ENCODE assay signal across 14 cellular contexts in the genomic region with DNA sequence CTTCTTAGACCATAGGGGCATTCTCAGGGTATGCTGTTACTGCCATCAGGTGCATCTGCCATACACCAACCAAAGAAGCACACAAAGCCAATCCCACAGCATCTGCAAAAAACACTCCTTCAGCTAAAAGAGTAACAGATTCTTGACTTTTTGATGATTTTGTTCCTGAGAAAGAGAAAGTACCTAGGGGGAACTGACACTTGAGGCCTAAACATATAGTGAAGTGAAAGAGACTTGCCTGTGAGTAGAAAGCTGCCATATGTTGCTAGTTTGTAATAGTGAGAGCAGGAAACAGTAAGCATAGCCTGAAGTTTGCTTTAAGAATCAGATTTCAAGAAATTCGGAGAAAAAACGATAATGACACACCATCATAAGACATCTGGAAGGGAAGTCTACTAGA.
DNase-seq lines count a peak whose midpoint lies in the region; ATAC-seq and TF ChIP-seq lines count a peak whose summit lies in the region.
"Had no signal": no experiment of that assay in that cellular context is flagged by ENCODE, and none has a peak within 500 bp of the region (broad histone marks: within the 10 kb centered on the region; RNA-seq: fewer than 3 reads in every experiment).

No MANE protein-coding gene starts in this region.

- intact Hi-C loops in PC-9 (cut with micrococcal nuclease; ENCODE audit: unreplicated experiment) = no loop called here
- intact Hi-C loops in left ventricle myocardium superior (cut with micrococcal nuclease) = no loop called here

- TF ChIP-seq CTCF in MM.1S (IDR thresholded peaks at IDR 0.05; ENCODE audit: low read length) (no peak), PC-9 (conservative IDR thresholded peaks at IDR 0.05) (no peak)

- peaks cover 16% of the 10 kb centered on the region for H3K4me1 ChIP-seq in MM.1S (ENCODE audit: low read length)
- H3K4me1 ChIP-seq in PC-9 (replicated peaks; ENCODE audit: insufficient read depth) = peaks cover 17% of the 10 kb centered on the region
- H3K4me1 ChIP-seq: lower lobe of right lung had no signal

- no peaks in the 10 kb centered on the region for H3K27me3 ChIP-seq in MM.1S (replicated peaks; ENCODE audit: insufficient read depth, low read length)
- H3K27me3 ChIP-seq in PC-9 (ENCODE audit: insufficient read depth, low read depth) = no peaks in the 10 kb centered on the region
- H3K27me3 ChIP-seq: esophagus squamous epithelium had no signal

- BruUV-seq in PC-9 (replicated peaks; lab: Mats Ljungman, UMichigan) = no TSS peak

- H3K9me2 ChIP-seq in MM.1S (replicated peaks; ENCODE audit: insufficient read depth, low read length) = no peaks in the 10 kb centered on the region
- H3K9me2 ChIP-seq in PC-9 (ENCODE audit: insufficient read depth) = no peaks in the 10 kb centered on the region

- H3K4me3 ChIP-seq in MM.1S (ENCODE audit: low read length) (no peak overlapping the region), PC-9 (no peak overlapping the region)
- H3K4me3 ChIP-seq: esophagus squamous epithelium, lower lobe of right lung had no signal

- no peak overlapping the region for H3K9ac ChIP-seq in MM.1S (ENCODE audit: low read length)

- ATAC-seq in GM18498 (IDR thresholded peaks at IDR 0.05; ENCODE audit: unreplicated experiment) (peak; percentile 98), GM19372 (IDR thresholded peaks at IDR 0.05; ENCODE audit: low read depth, unreplicated experiment) (peak; percentile 99), HG02884 (IDR thresholded peaks at IDR 0.05; ENCODE audit: unreplicated experiment) (peak; percentile 98), left ventricle myocardium superior (no peak)
- ATAC-seq: CD8-positive, alpha-beta T cell; lower lobe of right lung; Panc1 had no signal

- no peaks in the 10 kb centered on the region for H3K36me3 ChIP-seq in MM.1S (replicated peaks; ENCODE audit: insufficient read depth, low read length)
- H3K36me3 ChIP-seq in PC-9 (ENCODE audit: low read depth) = no peaks in the 10 kb centered on the region
- H3K36me3 ChIP-seq: esophagus squamous epithelium, lower lobe of right lung had no signal

- DNase-seq in MM.1S (peak; percentile 77), NCI-H2196 (lab: John Stamatoyannopoulos, UW; ENCODE audit: unreplicated experiment) (no peak), iPS-NIHi7 (ENCODE audit: extremely low spot score) (no peak), PC-9 (no peak), left ventricle myocardium superior (no peak)
- DNase-seq: CD8-positive, alpha-beta T cell; esophagus squamous epithelium; GOT3; lower lobe of right lung; retina had no signal

- H3K79me2 ChIP-seq in MM.1S (ENCODE audit: low read length) = no peaks in the 10 kb centered on the region
- no peaks in the 10 kb centered on the region for H3K79me2 ChIP-seq in PC-9 (ENCODE audit: low read depth)

- POLR2A ChIA-PET in PC-9 (lab: Charles Lee; ENCODE audit: unreplicated experiment) = no interaction called here

- H3K4me2 ChIP-seq in MM.1S (ENCODE audit: low read depth, low read length) (peak overlapping the region; percentile 20; the same call in 1 of the 2 replicates), PC-9 (no peak overlapping the region)

- H3F3A ChIP-seq in MM.1S (ENCODE audit: insufficient read depth, low read length) = peaks cover 14% of the 10 kb centered on the region
- H3F3A ChIP-seq in PC-9 (ENCODE audit: insufficient read depth, low read depth) = no peaks in the 10 kb centered on the region

- CTCF ChIA-PET in PC-9 (lab: Charles Lee) = no interaction called here

- H3K27ac ChIP-seq in MM.1S (ENCODE audit: low read length) (peak overlapping the region; percentile 14; the same call in 1 of the 2 replicates), PC-9 (no peak overlapping the region)
- H3K27ac ChIP-seq: lower lobe of right lung had no signal

- H4K20me1 ChIP-seq in MM.1S (ENCODE audit: insufficient read depth, low read length) (no peaks in the 10 kb centered on the region), PC-9 (ENCODE audit: insufficient read depth) (no peaks in the 10 kb centered on the region)

- H3K9me3 ChIP-seq in MM.1S (replicated peaks; ENCODE audit: insufficient read depth, low read length) (no peaks in the 10 kb centered on the region), PC-9 (ENCODE audit: insufficient read depth, low read depth) (peaks cover 8% of the 10 kb centered on the region; the same call in 1 of the 2 replicates)
- H3K9me3 ChIP-seq: esophagus squamous epithelium, lower lobe of right lung had no signal

- H2AFZ ChIP-seq in MM.1S (ENCODE audit: low read length) (no peak overlapping the region), PC-9 (no peak overlapping the region)
